In genomic region chr4:184235526-184235925, GRCh38 we compare ENCODE assay signal across 14 cellular contexts. TPM values are rescaled to one million over a fixed set of nuclear protein-coding genes. Genes with fewer than 3 reads are reported as not detected.
DNase-seq lines count a peak whose midpoint lies in the region; ATAC-seq and TF ChIP-seq lines count a peak whose summit lies in the region.
"Had no signal": no experiment of that assay in that cellular context is flagged by ENCODE, and none has a peak within 500 bp of the region (broad histone marks: within the 10 kb centered on the region; RNA-seq: fewer than 3 reads in every experiment).

No MANE protein-coding gene starts in this region.

- H3K9me3 Mint-ChIP-seq in natural killer cell treated with Interleukin-12 subunit alpha and Interleukin-12 subunit beta and Interleukin-15 and Interleukin-18, amount 100 ng/mL, for 72 hours = no peaks in the 10 kb centered on the region
- H3K9me3 Mint-ChIP-seq in natural killer cell = no peaks in the 10 kb centered on the region
- peaks cover 3% of the 10 kb centered on the region for H3K9me3 Mint-ChIP-seq in activated T-helper 17 cell treated with anti-CD3 and anti-CD28 coated beads, Interleukin-2, amount 50 U/mL, for 72 hours
- no peaks in the 10 kb centered on the region for H3K9me3 Mint-ChIP-seq in activated naive CD8-positive, alpha-beta T cell treated with anti-CD3 and anti-CD28 coated beads, Interleukin-2, amount 50 U/mL, for 24 hours
- H3K9me3 Mint-ChIP-seq: CD4-positive, alpha-beta T cell; H9 had no signal

- H3K27me3 Mint-ChIP-seq in natural killer cell treated with Interleukin-12 subunit alpha and Interleukin-12 subunit beta and Interleukin-15 and Interleukin-18, amount 100 ng/mL, for 72 hours = no peaks in the 10 kb centered on the region
- H3K27me3 Mint-ChIP-seq in natural killer cell (ENCODE audit: low read depth in 2 of 2) = peaks cover 4 to 7% of the 10 kb centered on the region in 2 donors
- H3K27me3 Mint-ChIP-seq in activated T-helper 17 cell treated with anti-CD3 and anti-CD28 coated beads, Interleukin-2, amount 50 U/mL, for 72 hours = no peaks in the 10 kb centered on the region
- H3K27me3 Mint-ChIP-seq in activated naive CD8-positive, alpha-beta T cell treated with anti-CD3 and anti-CD28 coated beads, Interleukin-2, amount 50 U/mL, for 24 hours = no peaks in the 10 kb centered on the region
- H3K27me3 Mint-ChIP-seq: CD4-positive, alpha-beta T cell had no signal

- H3K36me3 Mint-ChIP-seq in natural killer cell treated with Interleukin-12 subunit alpha and Interleukin-12 subunit beta and Interleukin-15 and Interleukin-18, amount 100 ng/mL, for 72 hours = peaks cover 4% of the 10 kb centered on the region
- H3K36me3 Mint-ChIP-seq in natural killer cell = no peaks in the 10 kb centered on the region
- H3K36me3 Mint-ChIP-seq in activated T-helper 17 cell treated with anti-CD3 and anti-CD28 coated beads, Interleukin-2, amount 50 U/mL, for 72 hours (ENCODE audit: low read depth) = no peaks in the 10 kb centered on the region
- no peaks in the 10 kb centered on the region for H3K36me3 Mint-ChIP-seq in activated naive CD8-positive, alpha-beta T cell treated with anti-CD3 and anti-CD28 coated beads, Interleukin-2, amount 50 U/mL, for 24 hours (ENCODE audit: low read depth)

- no peak for ATAC-seq in natural killer cell treated with Interleukin-12 subunit alpha and Interleukin-12 subunit beta and Interleukin-15 and Interleukin-18, amount 100 ng/mL, for 72 hours
- ATAC-seq in natural killer cell (no peak), GM21786 (IDR thresholded peaks at IDR 0.05; ENCODE audit: unreplicated experiment) (no peak)
- no peak for ATAC-seq in activated T-helper 17 cell treated with anti-CD3 and anti-CD28 coated beads, Interleukin-2, amount 50 U/mL, for 72 hours (replicated peaks)
- no peak for ATAC-seq in activated naive CD8-positive, alpha-beta T cell treated with anti-CD3 and anti-CD28 coated beads, Interleukin-2, amount 50 U/mL, for 24 hours
- no peak for ATAC-seq in activated CD4-positive, CD25-positive, alpha-beta regulatory T cell treated with anti-CD3 and anti-CD28 coated beads, Interleukin-2, amount 50 U/mL, for 24 hours

- H3K4me3 Mint-ChIP-seq in natural killer cell treated with Interleukin-12 subunit alpha and Interleukin-12 subunit beta and Interleukin-15 and Interleukin-18, amount 100 ng/mL, for 72 hours = peak overlapping the region; percentile 68
- no peak overlapping the region for H3K4me3 Mint-ChIP-seq in natural killer cell
- H3K4me3 Mint-ChIP-seq in activated T-helper 17 cell treated with anti-CD3 and anti-CD28 coated beads, Interleukin-2, amount 50 U/mL, for 72 hours = no peak overlapping the region
- H3K4me3 Mint-ChIP-seq in activated naive CD8-positive, alpha-beta T cell treated with anti-CD3 and anti-CD28 coated beads, Interleukin-2, amount 50 U/mL, for 24 hours = no peak overlapping the region
- H3K4me3 Mint-ChIP-seq: CD4-positive, alpha-beta T cell; H9 had no signal

- no peak for TF ChIP-seq CTCF in natural killer cell (IDR thresholded peaks at IDR 0.05)

- intact Hi-C loops in natural killer cell (cut with micrococcal nuclease) = no loop called here

- H3K4me1 Mint-ChIP-seq in natural killer cell treated with Interleukin-12 subunit alpha and Interleukin-12 subunit beta and Interleukin-15 and Interleukin-18, amount 100 ng/mL, for 72 hours (ENCODE audit: low read depth in 2 of 2) = peaks cover 43 to 49% of the 10 kb centered on the region in 2 donors
- no peaks in the 10 kb centered on the region for H3K4me1 Mint-ChIP-seq in natural killer cell
- peaks cover 24% of the 10 kb centered on the region for H3K4me1 Mint-ChIP-seq in activated T-helper 17 cell treated with anti-CD3 and anti-CD28 coated beads, Interleukin-2, amount 50 U/mL, for 72 hours
- peaks cover 55% of the 10 kb centered on the region for H3K4me1 Mint-ChIP-seq in activated naive CD8-positive, alpha-beta T cell treated with anti-CD3 and anti-CD28 coated beads, Interleukin-2, amount 50 U/mL, for 24 hours

- peak overlapping the region; percentile 91 to 96 for H3K27ac Mint-ChIP-seq in natural killer cell treated with Interleukin-12 subunit alpha and Interleukin-12 subunit beta and Interleukin-15 and Interleukin-18, amount 100 ng/mL, for 72 hours
- H3K27ac Mint-ChIP-seq in natural killer cell = no peak overlapping the region
- peak overlapping the region; percentile 93 for H3K27ac Mint-ChIP-seq in activated T-helper 17 cell treated with anti-CD3 and anti-CD28 coated beads, Interleukin-2, amount 50 U/mL, for 72 hours
- peak overlapping the region; percentile 4 for H3K27ac Mint-ChIP-seq in activated naive CD8-positive, alpha-beta T cell treated with anti-CD3 and anti-CD28 coated beads, Interleukin-2, amount 50 U/mL, for 24 hours
- H3K27ac Mint-ChIP-seq: CD4-positive, alpha-beta T cell; H9 had no signal

- DNase-seq in natural killer cell treated with Interleukin-12 subunit alpha and Interleukin-12 subunit beta and Interleukin-15 and Interleukin-18, amount 100 ng/mL, for 72 hours (ENCODE audit: low spot score) = no peak
- DNase-seq in natural killer cell = no peak
- DNase-seq in activated naive CD8-positive, alpha-beta T cell treated with anti-CD3 and anti-CD28 coated beads, Interleukin-2, amount 50 U/mL, for 24 hours = no peak
- DNase-seq in NOMO-1 (lab: John Stamatoyannopoulos, UW; ENCODE audit: unreplicated experiment in 2 of 2) = no peak
- DNase-seq: ACHN; BE2C; C1 segment of cervical spinal cord; Caco-2; CD4-positive, alpha-beta T cell; H9 had no signal

RNA-seq across cellular contexts. Expression of gene ENPP6, which starts 17.9 kb away (rescaled TPM):
- 1 to 10 TPM; 1.4 to 5.8 TPM for total RNA-seq in natural killer cell treated with Interleukin-12 subunit alpha and Interleukin-12 subunit beta and Interleukin-15 and Interleukin-18, amount 100 ng/mL, for 72 hours
- under 1 TPM in 1 of 3 donors, not detected in 2; 0.23 TPM for total RNA-seq in natural killer cell
- 1 to 10 TPM in 1 of 2 donors, under 1 TPM in 1; 0.82 to 2.2 TPM for total RNA-seq in activated T-helper 17 cell treated with anti-CD3 and anti-CD28 coated beads, Interleukin-2, amount 50 U/mL, for 72 hours
- total RNA-seq: Caco-2; CD4-positive, alpha-beta T cell; H9; HT-29 had no signal

Comparison
In these comparisons a context has a peak if more than half of its experiments do, and no peak if none do; other contexts are left out.
1. H3K27ac Mint-ChIP-seq: peak in natural killer cell treated with Interleukin-12 subunit alpha and Interleukin-12 subunit beta and Interleukin-15 and Interleukin-18, amount 100 ng/mL, for 72 hours (2 of 2), activated T-helper 17 cell treated with anti-CD3 and anti-CD28 coated beads, Interleukin-2, amount 50 U/mL, for 72 hours (single experiment) and activated naive CD8-positive, alpha-beta T cell treated with anti-CD3 and anti-CD28 coated beads, Interleukin-2, amount 50 U/mL, for 24 hours (single experiment); none in natural killer cell (0 of 2).